ENCODE assay signal across 8 cellular contexts in the genomic region with DNA sequence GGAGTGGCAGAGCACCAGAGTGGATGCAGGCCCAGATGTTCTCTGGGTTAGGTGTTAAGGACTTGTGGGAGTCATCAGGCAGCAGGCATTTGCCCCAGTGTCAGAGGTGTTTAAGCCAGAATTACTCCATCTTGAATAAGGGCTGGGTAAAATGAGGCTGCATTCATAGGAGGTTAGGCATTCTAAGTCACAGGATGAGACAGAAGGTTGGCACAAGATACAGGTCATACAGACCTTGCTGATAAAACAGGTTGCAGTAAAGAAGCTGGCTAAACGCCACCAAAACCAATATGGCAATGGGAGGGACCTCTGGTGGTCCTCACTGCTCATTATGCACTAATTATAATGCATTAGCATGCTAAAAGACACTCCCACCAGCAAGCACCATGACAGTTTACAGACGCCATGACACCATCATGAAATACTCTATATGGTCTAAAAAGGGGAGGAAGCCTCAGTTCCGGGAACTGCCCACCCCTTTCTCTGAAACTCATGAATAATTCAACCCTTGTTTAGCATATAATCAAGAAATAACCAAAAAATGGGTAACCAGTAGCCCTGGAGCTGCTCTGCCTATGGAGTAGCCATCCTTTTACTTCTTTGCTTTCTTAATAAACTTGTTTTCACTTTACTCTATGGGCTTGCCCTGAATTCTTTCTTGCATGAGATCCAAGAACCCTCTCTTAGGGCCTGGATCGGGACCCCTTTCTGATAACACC. TPM values are rescaled to one million over a fixed set of nuclear protein-coding genes. Genes with fewer than 3 reads are reported as not detected.
DNase-seq lines count a peak whose midpoint lies in the region; ATAC-seq, FAIRE-seq and TF ChIP-seq lines count a peak whose summit lies in the region.

No MANE protein-coding gene starts in this region.

- DNase-seq in activated T-cell treated with anti-CD3 and anti-CD28 coated beads for 24 hours (ENCODE audit: low read depth) (peak; percentile 39), RKO (ENCODE audit: low spot score) (peak; percentile 75), ascending aorta (ENCODE audit: low spot score in 2 of 2) (no peak), tibial artery (no peak), H54 (ENCODE audit: insufficient read length, low spot score) (no peak)
- DNase-seq in activated T-cell treated with anti-CD3 and anti-CD28 coated beads, Interleukin-2, amount 50 U/mL, for 1 hour = no peak

- no peak for FAIRE-seq in H54 (lab: Jason Lieb, UNC)

- TF ChIP-seq CTCF in ascending aorta (IDR thresholded peaks at IDR 0.05) (no peak), tibial artery (IDR thresholded peaks at IDR 0.05) (no peak)

- no peak for TF ChIP-seq POLR2A in H54 (IDR thresholded peaks at IDR 0.05; ENCODE audit: low read depth, low read length)

- H3K9ac ChIP-seq in mucosa of stomach (ENCODE audit: low read length) = peak overlapping the region; percentile 95

- H3K27ac ChIP-seq in ascending aorta = no peak overlapping the region
- H3K27ac ChIP-seq in tibial artery = no peak overlapping the region

- intact Hi-C loops in ascending aorta (cut with DNase I) (no loop called here), tibial artery (cut with DNase I; ENCODE audit: low total_unique reads) (no loop called here)

- H3K27me3 ChIP-seq in ascending aorta (no peaks in the 10 kb centered on the region), mucosa of stomach (ENCODE audit: control insufficient read depth, insufficient read depth, low read length) (no peaks in the 10 kb centered on the region), tibial artery (peaks cover 0 to 19% of the 10 kb centered on the region in 2 donors)

- H3K4me1 ChIP-seq in ascending aorta = peaks cover 0 to 9% of the 10 kb centered on the region in 2 donors
- peaks cover 25% of the 10 kb centered on the region for H3K4me1 ChIP-seq in mucosa of stomach (ENCODE audit: control insufficient read depth, insufficient read depth, low read length)
- peaks cover 0 to 18% (median 10%) of the 10 kb centered on the region in 4 donors for H3K4me1 ChIP-seq in tibial artery

- H3K4me3 ChIP-seq in ascending aorta = peak overlapping the region; percentile 65 to 77
- peak overlapping the region; percentile 82 for H3K4me3 ChIP-seq in mucosa of stomach (ENCODE audit: low read length)
- peak overlapping the region; percentile 52 to 61 for H3K4me3 ChIP-seq in tibial artery

- H3K9me3 ChIP-seq in ascending aorta (no peaks in the 10 kb centered on the region), mucosa of stomach (ENCODE audit: control insufficient read depth, low read length) (no peaks in the 10 kb centered on the region), tibial artery (no peaks in the 10 kb centered on the region)

- no peak for ATAC-seq in HG02678 (IDR thresholded peaks at IDR 0.05; ENCODE audit: unreplicated experiment)

- no peaks in the 10 kb centered on the region for H3K36me3 ChIP-seq in ascending aorta
- no peaks in the 10 kb centered on the region for H3K36me3 ChIP-seq in mucosa of stomach (ENCODE audit: control insufficient read depth, insufficient read depth, low read length)
- peaks cover 0 to 10% (median 0%) of the 10 kb centered on the region in 3 donors for H3K36me3 ChIP-seq in tibial artery

RNA-seq across cellular contexts. Expression of a gene that starts 0.9 kb away (rescaled TPM):
- 14.7 TPM for total RNA-seq in ascending aorta

RNA-seq across cellular contexts. Expression of a gene that starts 1.1 kb away (rescaled TPM):
- 0.11 TPM for total RNA-seq in ascending aorta

RNA-seq across cellular contexts. Expression of a gene that starts 19.2 kb away (rescaled TPM):
- total RNA-seq in ascending aorta = 144 TPM

RNA-seq across cellular contexts. Expression of a gene that starts 46.3 kb away (rescaled TPM):
- 123 TPM for total RNA-seq in ascending aorta

RNA-seq across cellular contexts. Expression of a gene that starts 56.9 kb away (rescaled TPM):
- total RNA-seq in ascending aorta = 17.1 TPM

Comparison
In these comparisons a context has a peak if more than half of its experiments do, and no peak if none do; other contexts are left out.
1. DNase-seq: peak in activated T-cell treated with anti-CD3 and anti-CD28 coated beads for 24 hours (single experiment) and RKO (single experiment); none in activated T-cell treated with anti-CD3 and anti-CD28 coated beads, Interleukin-2, amount 50 U/mL, for 1 hour (single experiment), ascending aorta (0 of 2), tibial artery (0 of 2) and H54 (single experiment).
2. Peak in every context shown above with its lines, with median percentiles within 50 percentile points of each other: H3K4me3 ChIP-seq.